Comparison of ENCODE assay signal across 10 cellular contexts in the genomic region with DNA sequence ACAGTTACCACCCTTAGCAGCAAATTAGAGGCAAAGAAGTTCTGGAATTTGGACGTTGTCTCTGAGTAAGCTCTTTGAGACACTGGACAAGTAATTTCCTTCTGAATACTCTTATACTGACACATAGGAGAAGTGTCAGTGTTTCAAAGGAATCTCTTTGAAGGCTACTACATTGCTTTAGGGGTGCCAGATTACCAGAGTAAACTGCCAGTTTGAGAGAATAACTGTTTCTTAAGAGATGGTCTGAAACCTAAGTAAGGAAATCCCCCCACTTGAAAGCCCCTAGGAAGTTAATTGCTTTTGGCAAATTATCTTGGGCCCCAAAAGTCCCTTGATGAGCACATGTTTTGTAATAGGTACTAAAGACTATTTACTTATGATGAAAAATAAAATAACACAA. TPM values are rescaled to one million over a fixed set of nuclear protein-coding genes. Genes with fewer than 3 reads are reported as not detected.
DNase-seq lines count a peak whose midpoint lies in the region; ATAC-seq, FAIRE-seq and TF ChIP-seq lines count a peak whose summit lies in the region.
"Had no signal": no experiment of that assay in that cellular context is flagged by ENCODE, and none has a peak within 500 bp of the region (broad histone marks: within the 10 kb centered on the region; RNA-seq: fewer than 3 reads in every experiment).

No MANE protein-coding gene starts in this region.

- H3K27me3 Mint-ChIP-seq in IgD-negative memory B cell, result no peaks in the 10 kb centered on the region

- DNase-seq in GM06990 (ENCODE audit: extremely low read depth, insufficient read length) (no peak), bronchial epithelial cell (ENCODE audit: low read depth) (peak; percentile 48), gastrocnemius medialis (no peak), omental fat pad (ENCODE audit: low spot score) (no peak), NCI-H1092 (lab: John Stamatoyannopoulos, UW) (no peak)
- no peak for DNase-seq in activated CD8-positive, alpha-beta memory T cell treated with anti-CD3 and anti-CD28 coated beads, Interleukin-2, amount 50 U/mL, for 4 hours
- DNase-seq: NCI-H1417 treated with DMSO at 0.1 percent for 48 hours, T-helper 9 cell had no signal

- H3K4me1 ChIP-seq in gastrocnemius medialis, result peaks cover 7 to 9% of the 10 kb centered on the region in 2 donors

- H3K9me3 Mint-ChIP-seq in IgD-negative memory B cell, result no peaks in the 10 kb centered on the region

- H3K27ac ChIP-seq in gastrocnemius medialis, result peak overlapping the region; percentile 0 to 87 (median 64)

- in situ Hi-C loops in gastrocnemius medialis (cut with MboI; ENCODE audit: low sequenced_read_pairs in 4 of 4), result no loop called here

- H3K36me3 ChIP-seq in GM06990 (ENCODE audit: control insufficient read depth, insufficient read depth, low read length), result no peaks in the 10 kb centered on the region; the same call in 1 of the 2 replicates
- no peaks in the 10 kb centered on the region for H3K36me3 ChIP-seq in bronchial epithelial cell (ENCODE audit: control insufficient read depth, insufficient read depth, low read length)
- no peaks in the 10 kb centered on the region for H3K36me3 ChIP-seq in gastrocnemius medialis

- H3K4me3 ChIP-seq in GM06990 (replicated peaks; ENCODE audit: low read depth, low read length) (peak overlapping the region; percentile 95), bronchial epithelial cell (ENCODE audit: low read depth, low read length) (no peak overlapping the region), gastrocnemius medialis (peak overlapping the region in 2 of 4 donors; percentile 11 to 87)

- TF ChIP-seq POLR2A in gastrocnemius medialis (IDR thresholded peaks at IDR 0.05), result no peak

- peaks cover 2% of the 10 kb centered on the region for H3K36me3 Mint-ChIP-seq in IgD-negative memory B cell

- H3K9me3 ChIP-seq in gastrocnemius medialis, result no peaks in the 10 kb centered on the region

- ATAC-seq in gastrocnemius medialis (no peak), omental fat pad (ENCODE audit: low FRiP score) (no peak), HG02970 (IDR thresholded peaks at IDR 0.05; ENCODE audit: low FRiP score, unreplicated experiment) (no peak)

- peak overlapping the region in 3 of 4 donors; percentile 52 to 70 (median 63) for H3K4me3 Mint-ChIP-seq in IgD-negative memory B cell

- H3K27me3 ChIP-seq in GM06990 (replicated peaks; ENCODE audit: control insufficient read depth, insufficient read depth, low read length) (no peaks in the 10 kb centered on the region), bronchial epithelial cell (ENCODE audit: control insufficient read depth, insufficient read depth, low read length) (no peaks in the 10 kb centered on the region), gastrocnemius medialis (no peaks in the 10 kb centered on the region)

- peak overlapping the region in 2 of 3 donors; percentile 59 to 69 for H3K27ac Mint-ChIP-seq in IgD-negative memory B cell

- FAIRE-seq in bronchial epithelial cell (lab: Jason Lieb, UNC), result no peak

- TF ChIP-seq CTCF in GM06990 (IDR thresholded peaks at IDR 0.05; ENCODE audit: insufficient read depth, low read length, poor library complexity, severe bottlenecking) (no peak), bronchial epithelial cell (IDR thresholded peaks at IDR 0.05; ENCODE audit: insufficient read depth, low read length, severe bottlenecking) (no peak), gastrocnemius medialis (IDR thresholded peaks at IDR 0.05 in 4 of 5, conservative IDR thresholded peaks at IDR 0.05 in 1 of 5) (no peak), omental fat pad (IDR thresholded peaks at IDR 0.05) (no peak)

- intact Hi-C loops in gastrocnemius medialis (cut with DNase I; ENCODE audit: low total_unique reads), result loop anchor here (5.0 kb wide), 1 partner anchor 112 kb away; the partner anchor contains the start of gene STAMBPL1

- peaks cover 47 to 61% (median 54%) of the 10 kb centered on the region in 3 donors for H3K4me1 Mint-ChIP-seq in IgD-negative memory B cell

RNA-seq across cellular contexts. Expression of gene FAS, which starts 3.4 kb away (rescaled TPM):
- 11.1 TPM for polyA plus RNA-seq in IgD-negative memory B cell
- total RNA-seq in bronchial epithelial cell (19.6 and 36.1 TPM in 2 replicates), gastrocnemius medialis (1 to 10 TPM; 2.7 to 5.9 (median 4.9) TPM), omental fat pad (10 to 100 TPM; 23.3 to 92.5 (median 46.7) TPM)

RNA-seq across cellular contexts. Expression of gene ACTA2, which starts 41.5 kb away (rescaled TPM):
- 9.4 TPM for polyA plus RNA-seq in IgD-negative memory B cell
- 2.2 and 9.0 TPM in 2 replicates for total RNA-seq in bronchial epithelial cell
- total RNA-seq in gastrocnemius medialis, result 100 to 1,000 TPM in 1 of 4 donors, 10 to 100 TPM in 3; 23.4 to 119 (median 74.2) TPM
- 100 to 1,000 TPM; 144 to 840 (median 162) TPM for total RNA-seq in omental fat pad
